In the genomic region with DNA sequence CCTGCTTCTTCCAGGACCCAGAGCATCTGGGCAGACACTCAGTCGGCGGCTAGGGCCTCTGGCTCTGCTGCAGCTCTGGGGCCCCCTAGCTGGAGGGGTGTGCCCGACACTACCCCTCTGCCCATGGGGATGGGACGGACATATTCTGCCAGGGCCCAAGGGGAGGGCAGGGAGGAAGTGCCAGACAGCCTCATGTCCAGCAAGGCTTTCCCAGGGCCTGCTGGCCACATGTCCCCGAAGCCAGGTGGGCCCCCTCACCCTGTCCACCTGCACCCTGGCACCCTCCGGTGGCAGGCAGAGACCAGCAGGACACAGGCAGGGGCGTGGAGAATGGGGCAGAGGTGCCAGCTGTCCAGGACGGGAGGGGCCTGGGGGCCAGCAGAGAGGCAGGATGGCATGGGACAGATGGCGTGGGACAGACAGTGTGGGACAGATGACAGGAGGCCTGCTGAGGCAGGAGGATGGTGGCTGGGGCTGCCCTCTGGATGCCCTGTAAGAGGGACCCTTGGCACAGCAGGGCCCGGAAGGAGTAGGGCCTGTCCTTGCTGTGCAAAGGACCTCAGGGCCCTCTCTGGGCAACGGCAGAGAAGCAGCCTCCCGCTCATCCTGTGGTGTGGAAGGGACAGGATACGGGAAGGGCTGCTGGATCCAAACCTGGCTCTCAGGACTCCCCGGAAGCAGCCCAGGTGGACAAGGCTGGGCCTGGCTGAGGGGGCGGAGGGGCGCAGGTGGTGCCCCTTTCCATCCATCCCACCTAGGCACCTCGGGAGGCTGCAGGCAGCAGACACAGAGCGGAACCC, we compare ENCODE assay signal across 1 cellular context.
TF ChIP-seq lines count a peak whose summit lies in the region.

No MANE protein-coding gene starts in this region.

TF ChIP-seq in H1, 55 proteins besides CTCF, POLR2A, EP300 and RAD21:
- TF ChIP-seq SRF (IDR thresholded peaks at IDR 0.05; ENCODE audit: low read depth, low read length) (no peak), PHF8 (conservative IDR thresholded peaks at IDR 0.05; ENCODE audit: low read depth, low read length) (no peak), EZH2 (IDR thresholded peaks at IDR 0.05; ENCODE audit: low read depth, low read length, severe bottlenecking) (no peak), RFX5 (IDR thresholded peaks at IDR 0.05; ENCODE audit: borderline replicate concordance, low read depth, low read length) (no peak), TCF12 (IDR thresholded peaks at IDR 0.05; ENCODE audit: low read depth, low read length) (no peak), SIN3A (conservative IDR thresholded peaks at IDR 0.05 in 1 of 2, IDR thresholded peaks at IDR 0.05 in 1 of 2; ENCODE audit: low read depth in 1 of 2, low read length in 2 of 2) (no peak), SP1 (IDR thresholded peaks at IDR 0.05; ENCODE audit: low read depth, low read length) (no peak), CTBP2 (IDR thresholded peaks at IDR 0.05; ENCODE audit: borderline replicate concordance, insufficient read depth, insufficient read length, low read length) (no peak), SIX5 (IDR thresholded peaks at IDR 0.05; ENCODE audit: low read depth, low read length) (no peak), FOSL1 (IDR thresholded peaks at IDR 0.05; ENCODE audit: insufficient read depth, low read depth, low read length) (no peak), GABPA (IDR thresholded peaks at IDR 0.05; ENCODE audit: borderline replicate concordance, insufficient read depth, low read length) (no peak), HDAC6 (IDR thresholded peaks at IDR 0.05; ENCODE audit: low read depth, low read length) (no peak)
- TF ChIP-seq, protein P1, sequence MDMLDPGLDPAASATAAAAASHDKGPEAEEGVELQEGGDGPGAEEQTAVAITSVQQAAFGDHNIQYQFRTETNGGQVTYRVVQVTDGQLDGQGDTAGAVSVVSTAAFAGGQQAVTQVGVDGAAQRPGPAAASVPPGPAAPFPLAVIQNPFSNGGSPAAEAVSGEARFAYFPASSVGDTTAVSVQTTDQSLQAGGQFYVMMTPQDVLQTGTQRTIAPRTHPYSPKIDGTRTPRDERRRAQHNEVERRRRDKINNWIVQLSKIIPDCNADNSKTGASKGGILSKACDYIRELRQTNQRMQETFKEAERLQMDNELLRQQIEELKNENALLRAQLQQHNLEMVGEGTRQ (IDR thresholded peaks at IDR 0.05; ENCODE audit: low read length): no peak
TF ChIP-seq in H1: peak in this region for 0.
